In genomic region chr3:100400782-100401673, GRCh38 we compare ENCODE assay signal across 8 cellular contexts. TPM values are rescaled to one million over a fixed set of nuclear protein-coding genes. Genes with fewer than 3 reads are reported as not detected.
DNase-seq lines count a peak whose midpoint lies in the region; ATAC-seq and TF ChIP-seq lines count a peak whose summit lies in the region.

LNP1 (plus strand) TSS chr3:100401539; CDS start chr3:100429730, 28,191 bp downstream.
TOMM70 (minus strand) TSS chr3:100401089; CDS start chr3:100400949, 140 bp downstream.

- H3K4me1 ChIP-seq in BE2C: peaks cover 7% of the 10 kb centered on the region

- DNase-seq in BE2C: peak; percentile 99
- peak; percentile 45 for DNase-seq in GM19240 (ENCODE audit: insufficient read length, low spot score)
- DNase-seq in NCI-H524 (lab: John Stamatoyannopoulos, UW): peak; percentile 100
- peak; percentile 94 to 96 for DNase-seq in activated CD4-positive, alpha-beta T cell treated with anti-CD3 and anti-CD28 coated beads for 4 hours
- DNase-seq in kidney tubule cell (ENCODE audit: low spot score): peak; percentile 96
- peak; percentile 75 to 91 for DNase-seq in stimulated activated CD4-positive, alpha-beta T cell treated with anti-CD3 and anti-CD28 coated beads, Interleukin-1b, Interleukin-23, amount 100 ng/mL, for 1 hour (ENCODE audit: low read depth in 2 of 2)

- peak within 1 kb of the TSS; percentile 95 for H3K4me3 ChIP-seq in BE2C (ENCODE audit: low read depth, low read length)

- peak; percentile 81 for ATAC-seq in HG03457 (IDR thresholded peaks at IDR 0.05; ENCODE audit: unreplicated experiment)

- H3K27me3 ChIP-seq in BE2C: no peaks in the 10 kb centered on the region

- no peaks in the 10 kb centered on the region for H3K9me3 ChIP-seq in BE2C

- peak within 1 kb of the TSS; percentile 90 for H3K27ac ChIP-seq in cingulate gyrus (ENCODE audit: low read depth, low read length)

- H3K36me3 ChIP-seq in BE2C: no peaks in the 10 kb centered on the region; the same call in none of the 2 replicates

- TF ChIP-seq CTCF in BE2C (IDR thresholded peaks at IDR 0.05; ENCODE audit: low read depth, low read length): no peak

RNA-seq across cellular contexts. Expression of gene LNP1, which starts in this region (rescaled TPM):
- polyA plus RNA-seq in BE2C (2012; ENCODE audit: insufficient read depth, insufficient read length, low read depth): 1.8 TPM

RNA-seq across cellular contexts. Expression of gene TOMM70, which starts in this region (rescaled TPM):
- polyA plus RNA-seq in BE2C (2012; ENCODE audit: insufficient read depth, insufficient read length, low read depth): 43.2 TPM

Comparison
In these comparisons a context has a peak if more than half of its experiments do, and no peak if none do; other contexts are left out.
1. Peak in every context shown above with its lines: DNase-seq, ATAC-seq, H3K4me3 ChIP-seq and H3K27ac ChIP-seq.
2. DNase-seq: peak in every context shown above with its lines; median percentile 100 in NCI-H524; 99 in BE2C; 96 in kidney tubule cell; 95 in activated CD4-positive, alpha-beta T cell treated with anti-CD3 and anti-CD28 coated beads for 4 hours; 83 in stimulated activated CD4-positive, alpha-beta T cell treated with anti-CD3 and anti-CD28 coated beads, Interleukin-1b, Interleukin-23, amount 100 ng/mL, for 1 hour; 45 in GM19240.